In the genomic region with DNA sequence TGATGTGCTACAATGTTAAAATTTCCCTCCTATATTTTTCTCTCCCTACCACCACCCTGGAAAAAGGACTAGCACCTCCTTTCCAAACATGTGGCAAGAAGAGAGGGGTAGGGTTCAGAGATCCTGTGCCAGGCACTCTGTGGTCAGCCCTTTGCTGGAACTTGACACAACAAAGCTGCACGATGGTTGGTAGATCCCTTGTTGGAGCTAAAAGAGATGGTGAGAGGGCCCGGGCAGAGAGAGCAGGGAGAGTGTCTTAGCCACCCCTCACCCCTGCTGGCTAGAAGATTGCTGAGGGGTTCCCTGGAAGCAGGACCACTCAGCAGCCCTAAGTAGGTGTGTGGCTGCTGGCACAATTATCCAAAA, we compare ENCODE assay signal across 8 cellular contexts. TPM values are rescaled to one million over a fixed set of nuclear protein-coding genes. Genes with fewer than 3 reads are reported as not detected.
DNase-seq lines count a peak whose midpoint lies in the region; ATAC-seq, FAIRE-seq and TF ChIP-seq lines count a peak whose summit lies in the region.
"Had no signal": no experiment of that assay in that cellular context is flagged by ENCODE, and none has a peak within 500 bp of the region (broad histone marks: within the 10 kb centered on the region; RNA-seq: fewer than 3 reads in every experiment).

No MANE protein-coding gene starts in this region.

- H2AFZ ChIP-seq in HCT116 (ENCODE audit: low read depth, low read length, poor library complexity, severe bottlenecking) (peak overlapping the region; percentile 69), hepatocyte (no peak overlapping the region)

- H3K27ac ChIP-seq in HCT116 (ENCODE audit: low read depth, low read length) (peak overlapping the region; percentile 87), hepatocyte (peak overlapping the region; percentile 92)

- peaks cover under 1% of the 10 kb centered on the region; the same call in 1 of the 2 replicates for H3K27me3 ChIP-seq in HCT116 (ENCODE audit: insufficient read depth, low read length)
- no peaks in the 10 kb centered on the region for H3K27me3 ChIP-seq in hepatocyte

- RAD21 ChIA-PET in HCT116 (lab: Charles Lee; ENCODE audit: low non-redundant PET in 1 of 2, low total read pairs in 2 of 2, uncharacterized antibody in 2 of 2, unreplicated experiment in 2 of 2) = no interaction called here

- FAIRE-seq in H54 (lab: Jason Lieb, UNC) = no peak

- peak overlapping the region; percentile 57 for H3K9ac ChIP-seq in HCT116 (ENCODE audit: low read length)

- no peak for TF ChIP-seq RAD21 in HCT116 (IDR thresholded peaks at IDR 0.05; ENCODE audit: low read depth)

- H3K4me1 Mint-ChIP-seq in WTC11 = peaks cover 61% of the 10 kb centered on the region
- H3K4me1 Mint-ChIP-seq in stimulated activated memory B cell treated with anti-CD40 and anti-IgM and Interleukin-4, amounts not matched to agents 10 μg/mL and 1 μg/mL and 100 μg/mL, for 72 hours = peaks cover 43% of the 10 kb centered on the region

- 67% methylated on average over 2 of the region's 2 CpGs for WGBS in hepatocyte (ENCODE audit: low lambda C conversion rate, missing lambda C conversion rate)

- POLR2A ChIA-PET in HCT116 (lab: Charles Lee) (interaction anchor here (0.6 kb wide), 1 partner anchor 30 kb away, joined by 3 read pairs; no protein-coding TSS in a partner anchor), WTC11 (lab: Charles Lee) (interaction anchor here (0.7 kb wide), 1 partner anchor 80 kb away, joined by 3 read pairs; no protein-coding TSS in a partner anchor)

- CTCF ChIA-PET in HCT116 (lab: Charles Lee) = no interaction called here
- CTCF ChIA-PET in WTC11 (lab: Charles Lee) = no interaction called here

- ATAC-seq in HCT116 (no peak), WTC11 (no peak), HG03045 (IDR thresholded peaks at IDR 0.05; ENCODE audit: unreplicated experiment) (no peak)
- no peak for ATAC-seq in stimulated activated memory B cell treated with anti-CD40 and anti-IgM and Interleukin-4, amounts not matched to agents 10 μg/mL and 1 μg/mL and 100 μg/mL, for 72 hours

- peak overlapping the region in 1 of 2 experiments; percentile 70; a peak in 2 of 4 replicates for H3K4me3 ChIP-seq in HCT116 (replicated peaks in 1 of 2; ENCODE audit: low read depth in 1 of 2, low read length in 2 of 2)
- no peak overlapping the region for H3K4me3 ChIP-seq in hepatocyte

- TF ChIP-seq POLR2A in HCT116 (IDR thresholded peaks at IDR 0.05; ENCODE audit: borderline replicate concordance, extremely low read depth, insufficient read depth, insufficient read length) (no peak), H54 (IDR thresholded peaks at IDR 0.05; ENCODE audit: low read depth, low read length) (no peak)

- DNase-seq in HCT116 (ENCODE audit: low read depth, low spot score) (no peak), WTC11 (ENCODE audit: low spot score) (no peak), hepatocyte (ENCODE audit: low spot score) (no peak), OCI-M2 (lab: John Stamatoyannopoulos, UW; ENCODE audit: unreplicated experiment) (no peak), H54 (ENCODE audit: insufficient read length, low spot score) (no peak)
- DNase-seq: NCI-H1048 had no signal

- peaks cover 30 to 41% of the 10 kb centered on the region in 2 experiments for H3K4me1 ChIP-seq in HCT116 (ENCODE audit: control insufficient read depth in 1 of 2, insufficient read depth in 2 of 2, low read length in 2 of 2)
- H3K4me1 ChIP-seq in hepatocyte (ENCODE audit: insufficient read depth) = peaks cover 30% of the 10 kb centered on the region

- peaks cover under 1% of the 10 kb centered on the region; the same call in 1 of the 2 replicates for H3K36me3 Mint-ChIP-seq in WTC11
- H3K36me3 Mint-ChIP-seq in stimulated activated memory B cell treated with anti-CD40 and anti-IgM and Interleukin-4, amounts not matched to agents 10 μg/mL and 1 μg/mL and 100 μg/mL, for 72 hours = no peaks in the 10 kb centered on the region

- TF ChIP-seq CTCF in HCT116 (IDR thresholded peaks at IDR 0.05 in 2 of 3, conservative IDR thresholded peaks at IDR 0.05 in 1 of 3; ENCODE audit: borderline replicate concordance in 1 of 3, insufficient read depth in 1 of 3, low read depth in 2 of 3, low read length in 2 of 3) (no peak), WTC11 (IDR thresholded peaks at IDR 0.05) (no peak), hepatocyte (IDR thresholded peaks at IDR 0.05; ENCODE audit: poor library complexity) (no peak)

- H3K27me3 Mint-ChIP-seq in WTC11 (ENCODE audit: low read depth) = peaks cover 6% of the 10 kb centered on the region; the same call in 1 of the 2 replicates
- H3K27me3 Mint-ChIP-seq in stimulated activated memory B cell treated with anti-CD40 and anti-IgM and Interleukin-4, amounts not matched to agents 10 μg/mL and 1 μg/mL and 100 μg/mL, for 72 hours = peaks cover under 1% of the 10 kb centered on the region

- H3K9me2 ChIP-seq in HCT116 (ENCODE audit: insufficient read depth) (no peaks in the 10 kb centered on the region), hepatocyte (replicated peaks; ENCODE audit: insufficient read depth) (no peaks in the 10 kb centered on the region)

- H4K20me1 ChIP-seq in HCT116 (ENCODE audit: insufficient read depth) (no peaks in the 10 kb centered on the region), hepatocyte (ENCODE audit: insufficient read depth, poor library complexity, severe bottlenecking) (peaks cover 12% of the 10 kb centered on the region)

- no TSS peak for BruUV-seq in HCT116 (replicated peaks; lab: Mats Ljungman, UMichigan)

- intact Hi-C loops in HCT116 (cut with micrococcal nuclease) = loop anchor here (5.0 to 10.0 kb wide), 3 partner anchors 204 to 546 kb away; partner anchors contain the start of genes CYB5RL and MRPL37

- H3K79me2 ChIP-seq in HCT116 (ENCODE audit: insufficient read depth, low read length) = no peaks in the 10 kb centered on the region
- H3K79me2 ChIP-seq in hepatocyte = peaks cover 20% of the 10 kb centered on the region

- H3K9me3 ChIP-seq in HCT116 (ENCODE audit: control insufficient read depth in 1 of 2, insufficient read depth in 1 of 2, low read depth in 1 of 2, low read length in 2 of 2) (no peaks in the 10 kb centered on the region), hepatocyte (ENCODE audit: low read depth) (no peaks in the 10 kb centered on the region)

- H3K36me3 ChIP-seq in HCT116 (ENCODE audit: control insufficient read depth in 1 of 2, insufficient read depth in 2 of 2, low read length in 2 of 2) (no peaks in the 10 kb centered on the region), hepatocyte (replicated peaks; ENCODE audit: insufficient read depth, low read depth) (no peaks in the 10 kb centered on the region)

- H3K4me3 Mint-ChIP-seq in WTC11 = no peak overlapping the region
- H3K4me3 Mint-ChIP-seq in stimulated activated memory B cell treated with anti-CD40 and anti-IgM and Interleukin-4, amounts not matched to agents 10 μg/mL and 1 μg/mL and 100 μg/mL, for 72 hours = no peak overlapping the region

- peak overlapping the region; percentile 99 for H3K4me2 ChIP-seq in HCT116 (ENCODE audit: low read length)
- peak overlapping the region; percentile 68 for H3K4me2 ChIP-seq in hepatocyte

- H3K9me3 Mint-ChIP-seq in WTC11 = no peaks in the 10 kb centered on the region
- no peaks in the 10 kb centered on the region for H3K9me3 Mint-ChIP-seq in stimulated activated memory B cell treated with anti-CD40 and anti-IgM and Interleukin-4, amounts not matched to agents 10 μg/mL and 1 μg/mL and 100 μg/mL, for 72 hours

- H3K27ac Mint-ChIP-seq in WTC11 = peak overlapping the region; percentile 99
- H3K27ac Mint-ChIP-seq in stimulated activated memory B cell treated with anti-CD40 and anti-IgM and Interleukin-4, amounts not matched to agents 10 μg/mL and 1 μg/mL and 100 μg/mL, for 72 hours = peak overlapping the region; percentile 75

TF ChIP-seq in HCT116, 20 proteins besides CTCF, POLR2A, EP300 and RAD21:
- TF ChIP-seq SIN3A (IDR thresholded peaks at IDR 0.05; ENCODE audit: low read depth) (no peak), ELF1 (IDR thresholded peaks at IDR 0.05; ENCODE audit: borderline replicate concordance, low read depth) (no peak)

TF ChIP-seq in WTC11, 78 proteins besides CTCF, POLR2A, EP300 and RAD21:
- TF ChIP-seq PRRX2 (CRISPR knock-in tag; IDR thresholded peaks at IDR 0.05) (no peak), ZNF121 (CRISPR knock-in tag; IDR thresholded peaks at IDR 0.05) (no peak), NR2C2 (CRISPR knock-in tag; IDR thresholded peaks at IDR 0.05) (no peak), TP53 (CRISPR knock-in tag; IDR thresholded peaks at IDR 0.05) (no peak)
- TF ChIP-seq, protein P1, sequence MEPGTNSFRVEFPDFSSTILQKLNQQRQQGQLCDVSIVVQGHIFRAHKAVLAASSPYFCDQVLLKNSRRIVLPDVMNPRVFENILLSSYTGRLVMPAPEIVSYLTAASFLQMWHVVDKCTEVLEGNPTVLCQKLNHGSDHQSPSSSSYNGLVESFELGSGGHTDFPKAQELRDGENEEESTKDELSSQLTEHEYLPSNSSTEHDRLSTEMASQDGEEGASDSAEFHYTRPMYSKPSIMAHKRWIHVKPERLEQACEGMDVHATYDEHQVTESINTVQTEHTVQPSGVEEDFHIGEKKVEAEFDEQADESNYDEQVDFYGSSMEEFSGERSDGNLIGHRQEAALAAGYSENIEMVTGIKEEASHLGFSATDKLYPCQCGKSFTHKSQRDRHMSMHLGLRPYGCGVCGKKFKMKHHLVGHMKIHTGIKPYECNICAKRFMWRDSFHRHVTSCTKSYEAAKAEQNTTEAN (CRISPR knock-in tag; IDR thresholded peaks at IDR 0.05) = no peak
- TF ChIP-seq, protein P2, sequence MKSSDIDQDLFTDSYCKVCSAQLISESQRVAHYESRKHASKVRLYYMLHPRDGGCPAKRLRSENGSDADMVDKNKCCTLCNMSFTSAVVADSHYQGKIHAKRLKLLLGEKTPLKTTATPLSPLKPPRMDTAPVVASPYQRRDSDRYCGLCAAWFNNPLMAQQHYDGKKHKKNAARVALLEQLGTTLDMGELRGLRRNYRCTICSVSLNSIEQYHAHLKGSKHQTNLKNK (CRISPR knock-in tag; IDR thresholded peaks at IDR 0.05) = no peak
- TF ChIP-seq, protein P3, sequence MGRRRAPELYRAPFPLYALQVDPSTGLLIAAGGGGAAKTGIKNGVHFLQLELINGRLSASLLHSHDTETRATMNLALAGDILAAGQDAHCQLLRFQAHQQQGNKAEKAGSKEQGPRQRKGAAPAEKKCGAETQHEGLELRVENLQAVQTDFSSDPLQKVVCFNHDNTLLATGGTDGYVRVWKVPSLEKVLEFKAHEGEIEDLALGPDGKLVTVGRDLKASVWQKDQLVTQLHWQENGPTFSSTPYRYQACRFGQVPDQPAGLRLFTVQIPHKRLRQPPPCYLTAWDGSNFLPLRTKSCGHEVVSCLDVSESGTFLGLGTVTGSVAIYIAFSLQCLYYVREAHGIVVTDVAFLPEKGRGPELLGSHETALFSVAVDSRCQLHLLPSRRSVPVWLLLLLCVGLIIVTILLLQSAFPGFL (CRISPR knock-in tag; IDR thresholded peaks at IDR 0.05; ENCODE audit: borderline replicate concordance) = no peak

RNA-seq across cellular contexts. Expression of gene SSBP3, which starts 2.5 kb away (rescaled TPM):
- total RNA-seq in HCT116 (2021; ENCODE audit: unreplicated experiment) (37.5 TPM), WTC11 (2021) (98.8 to 115 TPM (median 105 TPM) in 3 replicates), hepatocyte (27.1 and 47.2 TPM in 2 replicates)
- polyA plus RNA-seq in HCT116 (2012) = 19.1 and 23.8 TPM in 2 replicates
- 23.8 and 25.8 TPM in 2 replicates for polyA plus RNA-seq in hepatocyte
